Comparison of ENCODE assay signal across 8 cellular contexts in genomic region chr4:112523764-112524505, GRCh38. TPM values are rescaled to one million over a fixed set of nuclear protein-coding genes. Genes with fewer than 3 reads are reported as not detected.
DNase-seq lines count a peak whose midpoint lies in the region; ATAC-seq lines count a peak whose summit lies in the region.

No MANE protein-coding gene starts in this region.

- peaks cover 4 to 24% of the 10 kb centered on the region in 2 donors for H3K36me3 Mint-ChIP-seq in activated naive CD4-positive, alpha-beta T cell treated with anti-CD3 and anti-CD28 coated beads, Interleukin-2, amount 50 U/mL, for 72 hours

- H3K4me3 ChIP-seq in SK-N-MC: peak overlapping the region; percentile 74
- peak overlapping the region; percentile 38 for H3K4me3 ChIP-seq in iPS-15b (ENCODE audit: low read depth, low read length)

- peak; percentile 88 for ATAC-seq in GM21526 (IDR thresholded peaks at IDR 0.05; ENCODE audit: low FRiP score, unreplicated experiment)
- ATAC-seq in activated naive CD4-positive, alpha-beta T cell treated with anti-CD3 and anti-CD28 coated beads, Interleukin-2, amount 50 U/mL, for 72 hours: peak; percentile 93 to 96

- no peak overlapping the region for H3K27ac ChIP-seq in SK-N-MC

- no peak overlapping the region for H3K9ac ChIP-seq in SK-N-MC (ENCODE audit: insufficient read length)
- no peak overlapping the region for H3K9ac ChIP-seq in iPS-15b (ENCODE audit: low read depth, low read length)

- no peaks in the 10 kb centered on the region for H3K9me3 Mint-ChIP-seq in activated naive CD4-positive, alpha-beta T cell treated with anti-CD3 and anti-CD28 coated beads, Interleukin-2, amount 50 U/mL, for 72 hours

- peaks cover 70% of the 10 kb centered on the region for H3K27me3 ChIP-seq in iPS-15b (ENCODE audit: control insufficient read depth, insufficient read depth, low read length)

- peak; percentile 91 for DNase-seq in DMS53 (lab: John Stamatoyannopoulos, UW)
- DNase-seq in HuH-7 (ENCODE audit: low spot score): peak; percentile 80
- no peak for DNase-seq in SK-N-MC (ENCODE audit: low read depth, low spot score)
- peak; percentile 71 to 93 for DNase-seq in activated naive CD4-positive, alpha-beta T cell treated with anti-CD3 and anti-CD28 coated beads, Interleukin-2, amount 50 U/mL, for 72 hours (ENCODE audit: low spot score in 2 of 2)
- DNase-seq in stimulated activated CD4-positive, alpha-beta T cell treated with anti-CD3 and anti-CD28 coated beads, Interleukin-15, amount 100 ng/mL, for 1 hour (ENCODE audit: low read depth in 1 of 2, low spot score in 1 of 2): peak; percentile 49 to 66
- DNase-seq in MV-4-11 (lab: John Stamatoyannopoulos, UW): no peak

- H3K4me1 ChIP-seq in iPS-15b (ENCODE audit: control insufficient read depth, insufficient read depth, low read length): peaks cover 21% of the 10 kb centered on the region

- H3K9me3 ChIP-seq in SK-N-MC (ENCODE audit: low read depth, low read length) (no peaks in the 10 kb centered on the region), iPS-15b (ENCODE audit: control insufficient read depth, insufficient read depth, low read length) (no peaks in the 10 kb centered on the region)

- no peak overlapping the region for H3K27ac Mint-ChIP-seq in activated naive CD4-positive, alpha-beta T cell treated with anti-CD3 and anti-CD28 coated beads, Interleukin-2, amount 50 U/mL, for 72 hours

- H3K36me3 ChIP-seq in SK-N-MC (ENCODE audit: insufficient read depth, low read length) (no peaks in the 10 kb centered on the region), iPS-15b (ENCODE audit: control insufficient read depth, insufficient read depth, low read length) (no peaks in the 10 kb centered on the region)

RNA-seq across cellular contexts. Expression of gene NEUROG2, which starts 8.0 kb away (rescaled TPM):
- total RNA-seq in activated naive CD4-positive, alpha-beta T cell treated with anti-CD3 and anti-CD28 coated beads, Interleukin-2, amount 50 U/mL, for 72 hours: under 1 TPM in 1 of 2 donors, not detected in 1; 0.10 TPM

Comparison
In these comparisons a context has a peak if more than half of its experiments do, and no peak if none do; other contexts are left out.
1. DNase-seq: peak in DMS53 (single experiment), HuH-7 (single experiment), activated naive CD4-positive, alpha-beta T cell treated with anti-CD3 and anti-CD28 coated beads, Interleukin-2, amount 50 U/mL, for 72 hours (2 of 2) and stimulated activated CD4-positive, alpha-beta T cell treated with anti-CD3 and anti-CD28 coated beads, Interleukin-15, amount 100 ng/mL, for 1 hour (2 of 2); none in SK-N-MC (single experiment) and MV-4-11 (single experiment).